Comparison of ENCODE assay signal across 8 cellular contexts in the genomic region with DNA sequence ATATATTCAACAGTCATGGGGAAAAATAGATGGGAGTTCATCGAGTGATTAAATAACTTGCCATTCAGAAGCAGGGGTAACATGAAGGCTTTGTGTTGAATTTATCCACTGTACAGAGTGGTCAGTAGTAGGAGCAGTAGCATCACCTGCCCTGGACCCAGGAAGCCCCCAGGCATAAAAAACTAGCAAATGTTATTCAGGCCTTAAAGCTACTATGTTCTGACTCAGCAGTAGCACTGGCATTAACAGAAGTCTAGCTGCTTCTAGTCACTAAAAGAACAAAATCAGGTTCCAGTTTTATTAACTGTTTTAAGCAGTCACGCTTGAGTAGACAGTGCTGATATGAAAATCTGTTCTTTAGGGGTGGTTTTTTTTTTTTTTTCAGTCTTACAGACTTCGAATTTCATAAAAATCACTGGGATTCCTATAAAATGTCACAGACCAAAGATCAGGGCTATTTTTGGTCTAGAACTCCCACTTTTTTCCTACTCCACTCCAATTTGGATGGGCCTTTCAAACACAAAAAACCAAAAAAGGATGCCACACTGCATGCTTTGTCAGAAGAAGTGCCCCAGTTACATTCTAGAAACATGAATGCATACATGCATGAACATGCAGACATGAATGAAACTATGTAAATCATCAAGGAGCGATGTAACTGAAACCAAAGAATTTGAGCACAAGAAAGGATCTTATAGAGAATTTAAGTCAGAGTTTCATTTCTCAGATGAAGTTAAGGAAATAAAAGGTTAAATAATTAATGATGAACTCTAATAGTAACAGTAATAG. TPM values are rescaled to one million over a fixed set of nuclear protein-coding genes. Genes with fewer than 3 reads are reported as not detected.
DNase-seq lines count a peak whose midpoint lies in the region; ATAC-seq and TF ChIP-seq lines count a peak whose summit lies in the region.

No MANE protein-coding gene starts in this region.

- no peaks in the 10 kb centered on the region for H3K27me3 Mint-ChIP-seq in activated CD8-positive, alpha-beta T cell treated with anti-CD3 and anti-CD28 coated beads for 36 hours
- no peaks in the 10 kb centered on the region for H3K27me3 Mint-ChIP-seq in naive thymus-derived CD8-positive, alpha-beta T cell

- peak overlapping the region; percentile 82 for H3K27ac Mint-ChIP-seq in activated CD8-positive, alpha-beta T cell treated with anti-CD3 and anti-CD28 coated beads for 36 hours
- H3K27ac Mint-ChIP-seq in naive thymus-derived CD8-positive, alpha-beta T cell = peak overlapping the region in 9 of 10 donors; percentile 12 to 90 (median 67)

- CTCF ChIA-PET in activated CD8-positive, alpha-beta T cell treated with anti-CD3 and anti-CD28 coated beads for 36 hours (lab: Charles Lee) = interaction anchor here (0.6 to 8.2 kb wide), 40 partner anchors 10 to 427 kb away, joined by 3 to 65 read pairs (median 4); partner anchors contain the start of gene RBM48

- ATAC-seq in GM19035 (IDR thresholded peaks at IDR 0.05; ENCODE audit: unreplicated experiment) = peak; percentile 54
- peak; percentile 44 for ATAC-seq in HG02973 (IDR thresholded peaks at IDR 0.05; ENCODE audit: unreplicated experiment)
- ATAC-seq in activated CD8-positive, alpha-beta T cell treated with anti-CD3 and anti-CD28 coated beads for 36 hours = peak; percentile 35
- no peak for ATAC-seq in naive thymus-derived CD8-positive, alpha-beta T cell
- ATAC-seq in HG03025 (IDR thresholded peaks at IDR 0.05; ENCODE audit: low FRiP score, unreplicated experiment) = no peak

- no peaks in the 10 kb centered on the region for H3K9me3 Mint-ChIP-seq in activated CD8-positive, alpha-beta T cell treated with anti-CD3 and anti-CD28 coated beads for 36 hours
- no peaks in the 10 kb centered on the region for H3K9me3 Mint-ChIP-seq in naive thymus-derived CD8-positive, alpha-beta T cell

- H3K4me3 Mint-ChIP-seq in activated CD8-positive, alpha-beta T cell treated with anti-CD3 and anti-CD28 coated beads for 36 hours = peak overlapping the region; percentile 19
- H3K4me3 Mint-ChIP-seq in naive thymus-derived CD8-positive, alpha-beta T cell = peak overlapping the region in 2 of 10 donors; percentile 30 to 45

- no peak for DNase-seq in activated CD8-positive, alpha-beta T cell treated with anti-CD3 and anti-CD28 coated beads for 36 hours
- DNase-seq in naive thymus-derived CD8-positive, alpha-beta T cell = no peak
- no peak for DNase-seq in NOMO-1 treated with dmso at 0.1 percent for 144 hours (lab: John Stamatoyannopoulos, UW; ENCODE audit: unreplicated experiment)
- no peak for DNase-seq in NOMO-1 treated with DMSO at 0.1 percent for 48 hours (lab: John Stamatoyannopoulos, UW; ENCODE audit: unreplicated experiment)
- no peak for DNase-seq in activated CD4-positive, CD25-positive, alpha-beta regulatory T cell treated with anti-CD3 and anti-CD28 coated beads, Interleukin-2, amount 50 U/mL, for 72 hours

- peaks cover 61% of the 10 kb centered on the region for H3K36me3 Mint-ChIP-seq in activated CD8-positive, alpha-beta T cell treated with anti-CD3 and anti-CD28 coated beads for 36 hours (ENCODE audit: low read depth)
- peaks cover 0 to 15% (median 7%) of the 10 kb centered on the region in 3 donors for H3K36me3 Mint-ChIP-seq in naive thymus-derived CD8-positive, alpha-beta T cell

- POLR2A ChIA-PET in activated CD8-positive, alpha-beta T cell treated with anti-CD3 and anti-CD28 coated beads for 36 hours (lab: Charles Lee) = interaction anchor here (0.8 to 1.5 kb wide), 6 partner anchors 11 to 213 kb away, joined by 3 to 5 read pairs (median 3); no protein-coding TSS in a partner anchor
- POLR2A ChIA-PET in naive thymus-derived CD8-positive, alpha-beta T cell (lab: Charles Lee) = interaction anchor here (0.6 to 0.9 kb wide), 3 partner anchors 21 to 215 kb away, joined by 3 read pairs; partner anchors contain the start of gene CDK6

- intact Hi-C loops in activated CD8-positive, alpha-beta T cell treated with anti-CD3 and anti-CD28 coated beads for 36 hours (cut with micrococcal nuclease) = loop anchor here (2.0 to 5.0 kb wide), 2 partner anchors 69 to 435 kb away; no protein-coding TSS in a partner anchor

- H3K4me1 Mint-ChIP-seq in activated CD8-positive, alpha-beta T cell treated with anti-CD3 and anti-CD28 coated beads for 36 hours (ENCODE audit: low read depth) = peaks cover 51% of the 10 kb centered on the region
- peaks cover 13 to 39% (median 31%) of the 10 kb centered on the region in 4 donors for H3K4me1 Mint-ChIP-seq in naive thymus-derived CD8-positive, alpha-beta T cell

- TF ChIP-seq CTCF in activated CD8-positive, alpha-beta T cell treated with anti-CD3 and anti-CD28 coated beads for 36 hours (IDR thresholded peaks at IDR 0.05) = no peak

RNA-seq across cellular contexts. Expression of gene FAM133B, which starts 31.6 kb away (rescaled TPM):
- 10 to 100 TPM; 27.9 to 30.3 TPM for total RNA-seq in activated CD8-positive, alpha-beta T cell treated with anti-CD3 and anti-CD28 coated beads for 36 hours
- 10 to 100 TPM; 54.1 to 55.3 TPM for total RNA-seq in naive thymus-derived CD8-positive, alpha-beta T cell
- polyA plus RNA-seq in naive thymus-derived CD8-positive, alpha-beta T cell = 10 to 100 TPM; 17.6 to 28.2 (median 26.3) TPM

Comparison
In these comparisons a context has a peak if more than half of its experiments do, and no peak if none do; other contexts are left out.
1. ATAC-seq: peak in GM19035 (single experiment), HG02973 (single experiment) and activated CD8-positive, alpha-beta T cell treated with anti-CD3 and anti-CD28 coated beads for 36 hours (single experiment); none in naive thymus-derived CD8-positive, alpha-beta T cell (0 of 2) and HG03025 (single experiment).